ENCODE assay signal across 36 cellular contexts in genomic region chr4:143292858-143293257, GRCh38.
"Had no signal": no experiment of that assay in that cellular context is flagged by ENCODE, and none has a peak within 500 bp of the region (broad histone marks: within the 10 kb centered on the region; RNA-seq: fewer than 3 reads in every experiment).

No MANE protein-coding gene starts in this region.

- H3K9me3 Mint-ChIP-seq: activated B cell treated with CpG ODN at 0.5 μM for 24 hours; activated CD4-positive, alpha-beta memory T cell treated with anti-CD3 and anti-CD28 coated beads for 36 hours; activated naive CD4-positive, alpha-beta T cell treated with anti-CD3 and anti-CD28 coated beads for 36 hours; activated naive CD4-positive, alpha-beta T cell treated with anti-CD3 and anti-CD28 coated beads, Interleukin-2, amount 50 U/mL, for 72 hours; activated T-cell treated with anti-CD3 and anti-CD28 coated beads, Interleukin-2, amount 50 U/mL, for 4 hours; activated T-helper 1 cell treated with anti-CD3 and anti-CD28 coated beads, Interleukin-12 subunit alpha, Interleukin-12 subunit beta, Interleukin-2, Interleukin-4 antibody, amounts not matched to agents 30 ng/mL and 10 ng/mL and 1 ng/mL, durations not matched to agents 14 hours and 24 hours and 36 hours; brain had no signal

- H3K9me3 ChIP-seq: adrenal gland, MG63 had no signal

- H3K4me3 Mint-ChIP-seq: activated B cell treated with CpG ODN at 0.5 μM for 24 hours; activated CD4-positive, alpha-beta memory T cell treated with anti-CD3 and anti-CD28 coated beads for 36 hours; activated naive CD4-positive, alpha-beta T cell treated with anti-CD3 and anti-CD28 coated beads for 36 hours; activated T-cell treated with anti-CD3 and anti-CD28 coated beads, Interleukin-2, amount 50 U/mL, for 4 hours; activated T-helper 1 cell treated with anti-CD3 and anti-CD28 coated beads, Interleukin-12 subunit alpha, Interleukin-12 subunit beta, Interleukin-2, Interleukin-4 antibody, amounts not matched to agents 30 ng/mL and 10 ng/mL and 1 ng/mL, durations not matched to agents 14 hours and 24 hours and 36 hours; brain had no signal

- H3K27ac ChIP-seq: adrenal gland, PC-9, RWPE1, VCaP had no signal

- H3K27me3 Mint-ChIP-seq: activated B cell treated with CpG ODN at 0.5 μM for 24 hours; activated CD4-positive, alpha-beta memory T cell treated with anti-CD3 and anti-CD28 coated beads for 36 hours; brain had no signal

- ATAC-seq: activated naive CD4-positive, alpha-beta T cell treated with anti-CD3 and anti-CD28 coated beads, Interleukin-2, amount 50 U/mL, for 72 hours; activated T-cell treated with anti-CD3 and anti-CD28 coated beads, Interleukin-2, amount 50 U/mL, for 4 hours; K562; Right ventricle myocardium inferior had no signal

- H3K36me3 Mint-ChIP-seq: activated CD4-positive, alpha-beta memory T cell treated with anti-CD3 and anti-CD28 coated beads for 36 hours; activated naive CD4-positive, alpha-beta T cell treated with anti-CD3 and anti-CD28 coated beads, Interleukin-2, amount 50 U/mL, for 72 hours; brain had no signal

- H3K36me3 ChIP-seq: adrenal gland, MG63 had no signal

- H3K4me1 ChIP-seq: adrenal gland had no signal

- H3K4me3 ChIP-seq: adrenal gland, K562, MG63, PC-9 had no signal

- DNase-seq: activated B cell treated with CpG ODN at 0.5 μM for 24 hours; activated CD4-positive, alpha-beta memory T cell treated with anti-CD3 and anti-CD28 coated beads for 36 hours; activated CD4-positive, alpha-beta T cell treated with anti-CD3 and anti-CD28 coated beads for 4 hours; activated CD4-positive, alpha-beta T cell treated with anti-CD3 and anti-CD28 coated beads, Interleukin-2, amount 50 U/mL, for 1 hour; activated CD4-positive, CD25-positive, alpha-beta regulatory T cell treated with anti-CD3 and anti-CD28 coated beads, Interleukin-2, amount 50 U/mL, for 72 hours; activated CD8-positive, alpha-beta memory T cell treated with anti-CD3 and anti-CD28 coated beads, Interleukin-2, amount 50 U/mL, for 4 hours; activated gamma-delta T cell treated with Interleukin-2 at 50 U/mL for 16 hours; activated naive CD4-positive, alpha-beta T cell treated with anti-CD3 and anti-CD28 coated beads for 36 hours; activated T-cell treated with anti-CD3 and anti-CD28 coated beads for 4 hours; activated T-cell treated with anti-CD3 and anti-CD28 coated beads, Interleukin-2, amount 50 U/mL, for 4 hours; adrenal gland; IMR-90; MG63; NCI-H1048; NCI-H1105 treated with DMSO at 0.1 percent for 48 hours; NCI-H1436 treated with DMSO at 0.1 percent for 48 hours; NCI-H1694 treated with DMSO at 0.1 percent for 48 hours; NCI-H2029; NCI-H345; NCI-H526; NCI-H748 treated with DMSO at 0.1 percent for 48 hours; NK-92 treated with Interleukin-12 subunit alpha and Interleukin-12 subunit beta, amount 100 ng/mL, for 24 hours; PC-9; SIG-M5; SW 1271; T-helper 1 cell; T-helper 2 cell; T-helper 9 cell had no signal

- H3K4me1 Mint-ChIP-seq: activated B cell treated with CpG ODN at 0.5 μM for 24 hours had no signal

- H3K4me2 ChIP-seq: PC-9 had no signal

- H3K27me3 ChIP-seq: adrenal gland, MG63 had no signal

- H2AFZ ChIP-seq: PC-9 had no signal

- H3K27ac Mint-ChIP-seq: activated B cell treated with CpG ODN at 0.5 μM for 24 hours; activated CD4-positive, alpha-beta memory T cell treated with anti-CD3 and anti-CD28 coated beads for 36 hours; activated naive CD4-positive, alpha-beta T cell treated with anti-CD3 and anti-CD28 coated beads for 36 hours; activated naive CD4-positive, alpha-beta T cell treated with anti-CD3 and anti-CD28 coated beads, Interleukin-2, amount 50 U/mL, for 72 hours; activated T-helper 1 cell treated with anti-CD3 and anti-CD28 coated beads, Interleukin-12 subunit alpha, Interleukin-12 subunit beta, Interleukin-2, Interleukin-4 antibody, amounts not matched to agents 30 ng/mL and 10 ng/mL and 1 ng/mL, durations not matched to agents 14 hours and 24 hours and 36 hours; brain had no signal

- FAIRE-seq: K562, RCC 7860 had no signal
